Comparison of ENCODE assay signal across 15 cellular contexts in genomic region chr17:20170085-20170484, GRCh38.
A peak's percentile ranks its signal among the peaks of the same experiment; 100 is the strongest.
DNase-seq lines count a peak whose midpoint lies in the region; ATAC-seq and TF ChIP-seq lines count a peak whose summit lies in the region.
"Had no signal": no experiment of that assay in that cellular context is flagged by ENCODE, and none has a peak within 500 bp of the region (broad histone marks: within the 10 kb centered on the region; RNA-seq: fewer than 3 reads in every experiment).

No MANE protein-coding gene starts in this region.

- H2BK5ac ChIP-seq in IMR-90 (ENCODE audit: low read depth, low read length, poor library complexity, severe bottlenecking), result no peak overlapping the region
- H2BK5ac ChIP-seq in trophoblast cell (ENCODE audit: low read depth, low read length, poor library complexity), result peak overlapping the region; percentile 86

- H3K79me2 ChIP-seq in trophoblast cell (ENCODE audit: control insufficient read depth, insufficient read depth, low read length, poor library complexity), result peaks cover 28% of the 10 kb centered on the region

- H3K4me3 Mint-ChIP-seq in Caco-2 (ENCODE audit: unreplicated experiment), result no peak overlapping the region
- H3K4me3 Mint-ChIP-seq in chondrocyte (ENCODE audit: unreplicated experiment), result no peak overlapping the region
- H3K4me3 Mint-ChIP-seq in activated CD8-positive, alpha-beta memory T cell treated with anti-CD3 and anti-CD28 coated beads, Interleukin-2, amount 10 ng/mL, durations not matched to agents 7 days and 5 days, result no peak overlapping the region
- H3K4me3 Mint-ChIP-seq: CD8-positive, alpha-beta memory T cell had no signal

- CTCF ChIA-PET in Caco-2 (lab: Charles Lee), result no interaction called here
- CTCF ChIA-PET in IMR-90 (lab: Yijun Ruan, JAX), result no interaction called here
- CTCF ChIA-PET in activated CD8-positive, alpha-beta memory T cell treated with anti-CD3 and anti-CD28 coated beads, Interleukin-2, amount 10 ng/mL, durations not matched to agents 7 days and 5 days (lab: Charles Lee), result no interaction called here

- peak overlapping the region; percentile 81; the same call in 1 of the 2 replicates for H2BK20ac ChIP-seq in IMR-90 (ENCODE audit: low read depth, low read length)

- in situ Hi-C loops in IMR-90 (cut with MboI; ENCODE audit: low sequenced_read_pairs), result no loop called here

- H4K12ac ChIP-seq in trophoblast cell (ENCODE audit: low read depth, low read length), result no peak overlapping the region

- TF ChIP-seq CTCF in Caco-2 (IDR thresholded peaks at IDR 0.05; ENCODE audit: insufficient read depth in 1 of 2, low read depth in 1 of 2, low read length in 1 of 2, severe bottlenecking in 1 of 2, unreplicated experiment in 1 of 2) (no peak), IMR-90 (conservative IDR thresholded peaks at IDR 0.05; ENCODE audit: low read depth, low read length) (no peak), chondrocyte (IDR thresholded peaks at IDR 0.05) (no peak), coronary artery (IDR thresholded peaks at IDR 0.05) (no peak)

- dilution Hi-C loops in IMR-90 (cut with HindIII; ENCODE audit: low sequenced_read_pairs, unreplicated experiment), result no loop called here

- H3K27ac ChIP-seq in IMR-90 (ENCODE audit: insufficient read depth, low read length), result no peak overlapping the region
- peak overlapping the region; percentile 71 for H3K27ac ChIP-seq in trophoblast cell (ENCODE audit: low read depth, low read length)
- H3K27ac ChIP-seq in coronary artery, result no peak overlapping the region
- H3K27ac ChIP-seq: BLaER1, GM23248 had no signal

- peaks cover 30% of the 10 kb centered on the region for H3K9me1 ChIP-seq in IMR-90 (ENCODE audit: insufficient read depth, low read length)

- H3K18ac ChIP-seq in IMR-90 (ENCODE audit: low read depth, low read length), result no peak overlapping the region; the same call in 1 of the 2 replicates
- H3K18ac ChIP-seq in trophoblast cell (ENCODE audit: low read length), result peak overlapping the region; percentile 96

- H3K4me1 Mint-ChIP-seq in Caco-2 (ENCODE audit: low read depth, unreplicated experiment) (peaks cover 52% of the 10 kb centered on the region), chondrocyte (ENCODE audit: low read depth) (peaks cover 80% of the 10 kb centered on the region)
- H3K4me1 Mint-ChIP-seq in activated CD8-positive, alpha-beta memory T cell treated with anti-CD3 and anti-CD28 coated beads, Interleukin-2, amount 10 ng/mL, durations not matched to agents 7 days and 5 days, result no peaks in the 10 kb centered on the region
- H3K4me1 Mint-ChIP-seq: CD8-positive, alpha-beta memory T cell had no signal

- H4K5ac ChIP-seq in IMR-90 (ENCODE audit: low read depth, low read length), result no peak overlapping the region

- H3K9ac ChIP-seq in IMR-90 (ENCODE audit: low read depth, low read length), result no peak overlapping the region
- H3K9ac ChIP-seq in trophoblast cell (ENCODE audit: low read length), result no peak overlapping the region
- H3K9ac ChIP-seq: BLaER1, GM23248 had no signal

- H3K9me3 Mint-ChIP-seq in Caco-2 (ENCODE audit: unreplicated experiment) (no peaks in the 10 kb centered on the region), chondrocyte (ENCODE audit: low read depth) (no peaks in the 10 kb centered on the region)
- no peaks in the 10 kb centered on the region for H3K9me3 Mint-ChIP-seq in activated CD8-positive, alpha-beta memory T cell treated with anti-CD3 and anti-CD28 coated beads, Interleukin-2, amount 10 ng/mL, durations not matched to agents 7 days and 5 days (ENCODE audit: low read depth)
- H3K9me3 Mint-ChIP-seq: CD8-positive, alpha-beta memory T cell had no signal

- H3K4me3 ChIP-seq in Caco-2 (ENCODE audit: low read depth, low read length) (no peak overlapping the region), IMR-90 (ENCODE audit: insufficient read depth, low read depth, low read length) (no peak overlapping the region), trophoblast cell (ENCODE audit: low read depth, low read length) (no peak overlapping the region), coronary artery (no peak overlapping the region)
- H3K4me3 ChIP-seq: BLaER1, GM23248 had no signal

- 100% methylated on average over 2 of the region's 3 CpGs; no CpG with 5 or more reads in 1 of the 2 experiments for WGBS in IMR-90 (ENCODE audit: extremely low coverage in 2 of 2, insufficient read length in 1 of 2), 2 experiments
- WGBS in trophoblast cell (ENCODE audit: extremely low coverage, insufficient coverage, insufficient read length), result no CpG with 5 or more reads among the region's 3 CpGs

- H2AK5ac ChIP-seq in IMR-90 (ENCODE audit: low read depth, low read length), result peak overlapping the region; percentile 66
- peak overlapping the region; percentile 89 for H2AK5ac ChIP-seq in trophoblast cell (ENCODE audit: low read length)

- H3K9me3 ChIP-seq in Caco-2, result no peaks in the 10 kb centered on the region
- no peaks in the 10 kb centered on the region for H3K9me3 ChIP-seq in IMR-90 (ENCODE audit: control insufficient read depth, insufficient read depth, low read length)
- no peaks in the 10 kb centered on the region for H3K9me3 ChIP-seq in trophoblast cell (ENCODE audit: insufficient read depth, low read depth, low read length)
- H3K9me3 ChIP-seq: BLaER1 had no signal

- H3K23ac ChIP-seq in IMR-90 (ENCODE audit: low read depth, low read length) (peak overlapping the region; percentile 79), trophoblast cell (ENCODE audit: low read length) (peak overlapping the region; percentile 23)

- 0 out of 2 replicates have a peak overlapping the region, but pooled peaks have one; percentile 10 for H3K4me2 ChIP-seq in IMR-90 (ENCODE audit: low read depth, low read length)
- H3K4me2 ChIP-seq in trophoblast cell (ENCODE audit: low read length), result peak overlapping the region; percentile 4
- H3K4me2 ChIP-seq: BLaER1 had no signal

- TF ChIP-seq POLR2A in IMR-90 (IDR thresholded peaks at IDR 0.05; ENCODE audit: low read depth, low read length), result no peak

- peaks cover 28% of the 10 kb centered on the region for H3K36me3 Mint-ChIP-seq in Caco-2 (ENCODE audit: insufficient read depth, unreplicated experiment)
- H3K36me3 Mint-ChIP-seq in chondrocyte (ENCODE audit: low read depth), result peaks cover 2% of the 10 kb centered on the region
- H3K36me3 Mint-ChIP-seq in activated CD8-positive, alpha-beta memory T cell treated with anti-CD3 and anti-CD28 coated beads, Interleukin-2, amount 10 ng/mL, durations not matched to agents 7 days and 5 days, result no peaks in the 10 kb centered on the region
- H3K36me3 Mint-ChIP-seq: CD8-positive, alpha-beta memory T cell had no signal

- H3K79me1 ChIP-seq in IMR-90 (ENCODE audit: low read depth in 1 of 2, low read length in 2 of 2) (peaks cover 21 to 69% of the 10 kb centered on the region in 2 experiments), trophoblast cell (ENCODE audit: low read length) (peaks cover 36% of the 10 kb centered on the region)

- H3K56ac ChIP-seq in IMR-90 (ENCODE audit: extremely low read depth, insufficient read depth, low read length), result no peak overlapping the region

- peak overlapping the region; percentile 34; the same call in 1 of the 3 replicates for H2BK15ac ChIP-seq in IMR-90 (ENCODE audit: low read depth, low read length)

- no peak overlapping the region for H2AFZ ChIP-seq in IMR-90 (replicated peaks; ENCODE audit: low read length, poor library complexity)
- H2AFZ ChIP-seq in trophoblast cell (ENCODE audit: insufficient read depth, low read length, poor library complexity), result no peak overlapping the region
- H2AFZ ChIP-seq: GM23248 had no signal

- H3K27me3 Mint-ChIP-seq in Caco-2 (ENCODE audit: insufficient read depth, unreplicated experiment) (no peaks in the 10 kb centered on the region), chondrocyte (ENCODE audit: low read depth) (no peaks in the 10 kb centered on the region)
- no peaks in the 10 kb centered on the region for H3K27me3 Mint-ChIP-seq in activated CD8-positive, alpha-beta memory T cell treated with anti-CD3 and anti-CD28 coated beads, Interleukin-2, amount 10 ng/mL, durations not matched to agents 7 days and 5 days

- no peak for TF ChIP-seq RAD21 in IMR-90 (IDR thresholded peaks at IDR 0.05; ENCODE audit: low read length)

- H3K36me3 ChIP-seq in Caco-2 (ENCODE audit: control insufficient read depth, insufficient read depth, low read length) (no peaks in the 10 kb centered on the region), IMR-90 (ENCODE audit: control insufficient read depth, insufficient read depth, low read length) (no peaks in the 10 kb centered on the region), trophoblast cell (ENCODE audit: control insufficient read depth in 1 of 2, insufficient read depth in 2 of 2, low read length in 2 of 2) (peaks cover 0 to 2% of the 10 kb centered on the region in 2 experiments)
- H3K36me3 ChIP-seq: BLaER1 had no signal

- H2BK120ac ChIP-seq in IMR-90 (ENCODE audit: low read depth, low read length), result peak overlapping the region; percentile 20; the same call in 1 of the 2 replicates
- H2BK120ac ChIP-seq in trophoblast cell (ENCODE audit: insufficient read depth, low read length, poor library complexity), result peak overlapping the region; percentile 25

- H4K91ac ChIP-seq in IMR-90 (ENCODE audit: insufficient read depth, low read depth, low read length), result peak overlapping the region; percentile 14; the same call in 1 of the 2 replicates
- H4K91ac ChIP-seq in trophoblast cell (ENCODE audit: low read depth, low read length), result peak overlapping the region; percentile 32

- POLR2A ChIA-PET in Caco-2 (lab: Charles Lee) (no interaction called here), IMR-90 (lab: Charles Lee; ENCODE audit: unreplicated experiment) (no interaction called here)

- H2AK9ac ChIP-seq in IMR-90 (replicated peaks; ENCODE audit: low read depth, low read length, poor library complexity), result peak overlapping the region; percentile 3

- peak overlapping the region; percentile 93 for H3K27ac Mint-ChIP-seq in Caco-2 (ENCODE audit: unreplicated experiment)
- peak overlapping the region; percentile 83 for H3K27ac Mint-ChIP-seq in chondrocyte (ENCODE audit: unreplicated experiment)
- H3K27ac Mint-ChIP-seq in activated CD8-positive, alpha-beta memory T cell treated with anti-CD3 and anti-CD28 coated beads, Interleukin-2, amount 10 ng/mL, durations not matched to agents 7 days and 5 days, result no peak overlapping the region
- H3K27ac Mint-ChIP-seq: CD8-positive, alpha-beta memory T cell had no signal

- peak overlapping the region; percentile 67 for H3K4ac ChIP-seq in IMR-90 (ENCODE audit: low read depth, low read length)
- peak overlapping the region; percentile 89 for H3K4ac ChIP-seq in trophoblast cell (ENCODE audit: low read depth, low read length)

- H3K14ac ChIP-seq in IMR-90 (replicated peaks; ENCODE audit: low read depth, low read length), result peak overlapping the region; percentile 70
- H3K14ac ChIP-seq in trophoblast cell (ENCODE audit: low read length), result peak overlapping the region; percentile 61

- DNase-seq in Caco-2, result no peak
- DNase-seq in IMR-90, result no peak
- no peak for DNase-seq in chondrocyte (ENCODE audit: low spot score)
- DNase-seq in trophoblast cell, result no peak
- DNase-seq in activated CD8-positive, alpha-beta memory T cell treated with anti-CD3 and anti-CD28 coated beads, Interleukin-2, amount 10 ng/mL, durations not matched to agents 7 days and 5 days, result no peak
- no peak for DNase-seq in coronary artery (ENCODE audit: low spot score)
- DNase-seq: 8988T; AML-193; CD8-positive, alpha-beta memory T cell; DMS53; GF-D8; GM23248 had no signal

- intact Hi-C loops in Caco-2 (cut with micrococcal nuclease; ENCODE audit: unreplicated experiment), result no loop called here
- intact Hi-C loops in IMR-90 (cut with micrococcal nuclease), result no loop called here

- no peaks in the 10 kb centered on the region for H3K27me3 ChIP-seq in Caco-2 (replicated peaks; ENCODE audit: control insufficient read depth, insufficient read depth, low read length)
- H3K27me3 ChIP-seq in IMR-90 (ENCODE audit: control insufficient read depth, insufficient read depth, low read length), result no peaks in the 10 kb centered on the region
- no peaks in the 10 kb centered on the region for H3K27me3 ChIP-seq in trophoblast cell (ENCODE audit: insufficient read depth, low read length)
- H3K27me3 ChIP-seq: BLaER1 had no signal

- ATAC-seq in IMR-90 (ENCODE audit: low read depth) (no peak), HG02981 (IDR thresholded peaks at IDR 0.05; ENCODE audit: unreplicated experiment) (no peak)
- ATAC-seq in activated CD8-positive, alpha-beta memory T cell treated with anti-CD3 and anti-CD28 coated beads, Interleukin-2, amount 10 ng/mL, durations not matched to agents 7 days and 5 days, result no peak
- ATAC-seq: HepG2 had no signal

- peaks cover 52% of the 10 kb centered on the region for H3K4me1 ChIP-seq in Caco-2
- H3K4me1 ChIP-seq in IMR-90 (ENCODE audit: control insufficient read depth, insufficient read depth, low read length), result peaks cover 28% of the 10 kb centered on the region
- peaks cover 31 to 33% of the 10 kb centered on the region in 2 experiments for H3K4me1 ChIP-seq in trophoblast cell (ENCODE audit: control insufficient read depth in 1 of 2, insufficient read depth in 2 of 2, low read length in 2 of 2)
- H3K4me1 ChIP-seq: BLaER1 had no signal

- peaks cover 9% of the 10 kb centered on the region for H4K20me1 ChIP-seq in IMR-90 (ENCODE audit: insufficient read depth, low read length)
- H4K20me1 ChIP-seq: BLaER1 had no signal

- H4K8ac ChIP-seq in IMR-90 (ENCODE audit: low read depth in 2 of 2, low read length in 2 of 2), result peak overlapping the region in 1 of 2 experiments; percentile 11; a peak in 1 of 4 replicates
- H4K8ac ChIP-seq in trophoblast cell (ENCODE audit: low read depth, low read length), result peak overlapping the region; percentile 46

- no TSS peak for BruUV-seq in Caco-2 (replicated peaks; lab: Mats Ljungman, UMichigan)
- BruUV-seq in IMR-90 (replicated peaks; lab: Mats Ljungman, UMichigan), result no TSS peak

- peak overlapping the region; percentile 96 for H2BK12ac ChIP-seq in trophoblast cell (ENCODE audit: low read length)
